In the genomic region with DNA sequence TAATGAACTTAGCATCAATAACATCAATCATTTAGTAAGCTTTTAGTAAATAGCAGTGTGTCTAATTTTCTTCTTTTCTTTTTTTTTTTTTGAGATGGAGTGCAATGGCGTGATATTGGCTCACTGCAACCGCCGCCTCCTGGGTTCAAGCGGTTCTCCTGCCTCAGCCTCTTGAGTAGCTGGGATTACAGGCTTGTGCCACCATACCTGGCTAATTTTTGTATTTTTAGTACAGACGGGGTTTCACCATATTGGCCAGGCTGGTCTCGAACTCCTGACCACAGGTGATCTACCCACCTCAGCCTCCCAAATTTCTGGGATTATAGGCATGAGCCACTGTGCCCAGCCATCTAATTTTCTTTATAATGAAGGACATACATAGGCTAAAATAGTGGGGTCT, we compare ENCODE assay signal across 12 cellular contexts. TPM values are rescaled to one million over a fixed set of nuclear protein-coding genes. Genes with fewer than 3 reads are reported as not detected.
"Had no signal": no experiment of that assay in that cellular context is flagged by ENCODE, and none has a peak within 500 bp of the region (broad histone marks: within the 10 kb centered on the region; RNA-seq: fewer than 3 reads in every experiment).

No MANE protein-coding gene starts in this region.

RNA-seq across cellular contexts. Expression of a gene that starts 2.3 kb away (rescaled TPM):
- total RNA-seq: chondrocyte, dermis microvascular lymphatic vessel endothelial cell, hepatocyte, kidney epithelial cell, left ventricle myocardium superior, occipital lobe, progenitor cell of endocrine pancreas had no signal

RNA-seq across cellular contexts. Expression of a gene that starts 22.1 kb away (rescaled TPM):
- total RNA-seq: chondrocyte, dermis microvascular lymphatic vessel endothelial cell, hepatocyte, kidney epithelial cell, left ventricle myocardium superior, occipital lobe, progenitor cell of endocrine pancreas, right cardiac atrium had no signal
- polyA plus RNA-seq: hepatocyte, pancreas, right cardiac atrium had no signal

RNA-seq across cellular contexts. Expression of a gene that starts 32.9 kb away (rescaled TPM):
- total RNA-seq: chondrocyte, dermis microvascular lymphatic vessel endothelial cell, hepatocyte, kidney epithelial cell, left colon, left ventricle myocardium superior, pancreas, progenitor cell of endocrine pancreas, right cardiac atrium, transverse colon had no signal
- polyA plus RNA-seq: hepatocyte, pancreas, right cardiac atrium had no signal

RNA-seq across cellular contexts. Expression of a gene that starts 48.3 kb away (rescaled TPM):
- total RNA-seq: chondrocyte, dermis microvascular lymphatic vessel endothelial cell, kidney epithelial cell, left ventricle myocardium superior, progenitor cell of endocrine pancreas, right cardiac atrium, thoracic aorta had no signal
- polyA plus RNA-seq: hepatocyte had no signal
